ENCODE assay signal across 1 cellular context in the genomic region with DNA sequence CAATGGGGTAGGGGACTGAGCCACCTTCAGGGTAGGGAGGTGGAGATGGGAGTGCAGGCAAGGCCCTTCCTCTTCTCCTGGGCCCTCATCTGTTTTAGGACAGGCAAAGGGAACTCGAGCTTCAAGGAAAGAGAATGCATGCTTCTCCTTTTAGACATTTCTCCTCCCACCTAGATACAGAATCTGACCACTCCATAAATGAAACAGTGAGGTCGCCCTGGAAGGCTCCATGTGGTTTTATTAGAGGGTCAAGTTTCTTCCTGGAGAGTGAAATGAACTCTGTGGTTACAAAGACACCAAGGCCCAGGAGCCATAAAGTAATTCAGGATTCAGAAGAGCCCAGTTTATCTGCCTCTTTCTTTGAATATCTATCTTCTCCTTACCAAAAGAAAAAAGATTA.
TF ChIP-seq lines count a peak whose summit lies in the region.

No MANE protein-coding gene starts in this region.

TF ChIP-seq in SK-N-SH, 30 proteins besides CTCF, POLR2A, EP300 and RAD21 (continued from another document):
- TF ChIP-seq, protein P1, sequence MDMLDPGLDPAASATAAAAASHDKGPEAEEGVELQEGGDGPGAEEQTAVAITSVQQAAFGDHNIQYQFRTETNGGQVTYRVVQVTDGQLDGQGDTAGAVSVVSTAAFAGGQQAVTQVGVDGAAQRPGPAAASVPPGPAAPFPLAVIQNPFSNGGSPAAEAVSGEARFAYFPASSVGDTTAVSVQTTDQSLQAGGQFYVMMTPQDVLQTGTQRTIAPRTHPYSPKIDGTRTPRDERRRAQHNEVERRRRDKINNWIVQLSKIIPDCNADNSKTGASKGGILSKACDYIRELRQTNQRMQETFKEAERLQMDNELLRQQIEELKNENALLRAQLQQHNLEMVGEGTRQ (IDR thresholded peaks at IDR 0.05; ENCODE audit: borderline replicate concordance, low read depth, low read length), result no peak
- TF ChIP-seq ELF1 (IDR thresholded peaks at IDR 0.05), result no peak
- peak; percentile 8; the same call in 1 of the 2 replicates for TF ChIP-seq POLR2AphosphoS5 (IDR thresholded peaks at IDR 0.05; ENCODE audit: low read depth, low read length)
- TF ChIP-seq, protein P2, sequence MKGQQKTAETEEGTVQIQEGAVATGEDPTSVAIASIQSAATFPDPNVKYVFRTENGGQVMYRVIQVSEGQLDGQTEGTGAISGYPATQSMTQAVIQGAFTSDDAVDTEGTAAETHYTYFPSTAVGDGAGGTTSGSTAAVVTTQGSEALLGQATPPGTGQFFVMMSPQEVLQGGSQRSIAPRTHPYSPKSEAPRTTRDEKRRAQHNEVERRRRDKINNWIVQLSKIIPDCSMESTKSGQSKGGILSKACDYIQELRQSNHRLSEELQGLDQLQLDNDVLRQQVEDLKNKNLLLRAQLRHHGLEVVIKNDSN (IDR thresholded peaks at IDR 0.05; ENCODE audit: borderline replicate concordance, low read depth), result no peak
- TF ChIP-seq RXRA (IDR thresholded peaks at IDR 0.05; ENCODE audit: borderline replicate concordance, low read depth), result no peak
- TF ChIP-seq CHD2 (IDR thresholded peaks at IDR 0.05; ENCODE audit: low read length, partially characterized antibody), result no peak
- TF ChIP-seq RCOR1 (IDR thresholded peaks at IDR 0.05; ENCODE audit: low read length), result no peak
- TF ChIP-seq TCF12 (IDR thresholded peaks at IDR 0.05), result no peak
- TF ChIP-seq MXI1 (IDR thresholded peaks at IDR 0.05; ENCODE audit: low read depth, low read length), result no peak
- TF ChIP-seq JUND (IDR thresholded peaks at IDR 0.05), result 0 out of 2 replicates have a peak, but pooled peaks have one; percentile 18
- TF ChIP-seq, protein P3, sequence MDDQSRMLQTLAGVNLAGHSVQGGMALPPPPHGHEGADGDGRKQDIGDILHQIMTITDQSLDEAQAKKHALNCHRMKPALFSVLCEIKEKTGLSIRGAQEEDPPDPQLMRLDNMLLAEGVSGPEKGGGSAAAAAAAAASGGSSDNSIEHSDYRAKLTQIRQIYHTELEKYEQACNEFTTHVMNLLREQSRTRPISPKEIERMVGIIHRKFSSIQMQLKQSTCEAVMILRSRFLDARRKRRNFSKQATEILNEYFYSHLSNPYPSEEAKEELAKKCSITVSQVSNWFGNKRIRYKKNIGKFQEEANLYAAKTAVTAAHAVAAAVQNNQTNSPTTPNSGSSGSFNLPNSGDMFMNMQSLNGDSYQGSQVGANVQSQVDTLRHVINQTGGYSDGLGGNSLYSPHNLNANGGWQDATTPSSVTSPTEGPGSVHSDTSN (IDR thresholded peaks at IDR 0.05), result no peak
- TF ChIP-seq, protein P4, sequence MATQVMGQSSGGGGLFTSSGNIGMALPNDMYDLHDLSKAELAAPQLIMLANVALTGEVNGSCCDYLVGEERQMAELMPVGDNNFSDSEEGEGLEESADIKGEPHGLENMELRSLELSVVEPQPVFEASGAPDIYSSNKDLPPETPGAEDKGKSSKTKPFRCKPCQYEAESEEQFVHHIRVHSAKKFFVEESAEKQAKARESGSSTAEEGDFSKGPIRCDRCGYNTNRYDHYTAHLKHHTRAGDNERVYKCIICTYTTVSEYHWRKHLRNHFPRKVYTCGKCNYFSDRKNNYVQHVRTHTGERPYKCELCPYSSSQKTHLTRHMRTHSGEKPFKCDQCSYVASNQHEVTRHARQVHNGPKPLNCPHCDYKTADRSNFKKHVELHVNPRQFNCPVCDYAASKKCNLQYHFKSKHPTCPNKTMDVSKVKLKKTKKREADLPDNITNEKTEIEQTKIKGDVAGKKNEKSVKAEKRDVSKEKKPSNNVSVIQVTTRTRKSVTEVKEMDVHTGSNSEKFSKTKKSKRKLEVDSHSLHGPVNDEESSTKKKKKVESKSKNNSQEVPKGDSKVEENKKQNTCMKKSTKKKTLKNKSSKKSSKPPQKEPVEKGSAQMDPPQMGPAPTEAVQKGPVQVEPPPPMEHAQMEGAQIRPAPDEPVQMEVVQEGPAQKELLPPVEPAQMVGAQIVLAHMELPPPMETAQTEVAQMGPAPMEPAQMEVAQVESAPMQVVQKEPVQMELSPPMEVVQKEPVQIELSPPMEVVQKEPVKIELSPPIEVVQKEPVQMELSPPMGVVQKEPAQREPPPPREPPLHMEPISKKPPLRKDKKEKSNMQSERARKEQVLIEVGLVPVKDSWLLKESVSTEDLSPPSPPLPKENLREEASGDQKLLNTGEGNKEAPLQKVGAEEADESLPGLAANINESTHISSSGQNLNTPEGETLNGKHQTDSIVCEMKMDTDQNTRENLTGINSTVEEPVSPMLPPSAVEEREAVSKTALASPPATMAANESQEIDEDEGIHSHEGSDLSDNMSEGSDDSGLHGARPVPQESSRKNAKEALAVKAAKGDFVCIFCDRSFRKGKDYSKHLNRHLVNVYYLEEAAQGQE (IDR thresholded peaks at IDR 0.05; ENCODE audit: low read depth, low read length), result no peak
- TF ChIP-seq NFIC (IDR thresholded peaks at IDR 0.05; ENCODE audit: borderline replicate concordance), result no peak
TF ChIP-seq in SK-N-SH: peak in this region for 3.
